ENCODE assay signal across 10 cellular contexts in genomic region chr7:8443871-8444756, GRCh38. TPM values are rescaled to one million over a fixed set of nuclear protein-coding genes. Genes with fewer than 3 reads are reported as not detected.
DNase-seq lines count a peak whose midpoint lies in the region; ATAC-seq, FAIRE-seq and TF ChIP-seq lines count a peak whose summit lies in the region.
"Had no signal": no experiment of that assay in that cellular context is flagged by ENCODE, and none has a peak within 500 bp of the region (broad histone marks: within the 10 kb centered on the region; RNA-seq: fewer than 3 reads in every experiment).

No MANE protein-coding gene starts in this region.

- POLR2A ChIA-PET in activated naive CD8-positive, alpha-beta T cell treated with anti-CD3 and anti-CD28 coated beads, Interleukin-2, amount 10 ng/mL, durations not matched to agents 7 days and 5 days (lab: Charles Lee), result no interaction called here

- peaks cover 62% of the 10 kb centered on the region for H3K27me3 Mint-ChIP-seq in activated naive CD8-positive, alpha-beta T cell treated with anti-CD3 and anti-CD28 coated beads, Interleukin-2, amount 10 ng/mL, durations not matched to agents 7 days and 5 days
- peaks cover 92% of the 10 kb centered on the region for H3K27me3 Mint-ChIP-seq in type B pancreatic cell

- H3K4me1 ChIP-seq in cardiac muscle cell (ENCODE audit: low read depth), result peaks cover 7% of the 10 kb centered on the region
- H3K4me1 ChIP-seq in kidney (ENCODE audit: control insufficient read depth in 1 of 2, insufficient read depth in 1 of 2, low read depth in 1 of 2, low read length in 2 of 2), result peaks cover 4 to 7% of the 10 kb centered on the region in 2 donors

- peaks cover 7% of the 10 kb centered on the region for H3K9me3 Mint-ChIP-seq in activated naive CD8-positive, alpha-beta T cell treated with anti-CD3 and anti-CD28 coated beads, Interleukin-2, amount 10 ng/mL, durations not matched to agents 7 days and 5 days
- H3K9me3 Mint-ChIP-seq in type B pancreatic cell, result no peaks in the 10 kb centered on the region
- H3K9me3 Mint-ChIP-seq: CD4-positive, alpha-beta T cell had no signal

- intact Hi-C loops in Right ventricle myocardium superior (cut with DNase I) (no loop called here), kidney (cut with DNase I) (no loop called here)

- DNase-seq in cardiac muscle cell (ENCODE audit: low read depth in 1 of 2, low spot score in 1 of 2) (peak in 1 of 2 donors; percentile 69), Right ventricle myocardium superior (no peak), kidney (peak; percentile 52), type B pancreatic cell (ENCODE audit: extremely low spot score, unreplicated experiment) (no peak), HT-29 (ENCODE audit: low spot score) (no peak), SIG-M5 (lab: John Stamatoyannopoulos, UW) (no peak)
- DNase-seq in activated naive CD8-positive, alpha-beta T cell treated with anti-CD3 and anti-CD28 coated beads, Interleukin-2, amount 10 ng/mL, durations not matched to agents 7 days and 5 days, result no peak
- DNase-seq: CD4-positive, alpha-beta T cell; foreskin melanocyte had no signal

- no peak for FAIRE-seq in kidney (lab: Jason Lieb, UNC)

- H3K9me3 ChIP-seq in cardiac muscle cell (ENCODE audit: low read depth) (no peaks in the 10 kb centered on the region), kidney (ENCODE audit: control insufficient read depth in 1 of 2, low read length in 2 of 2) (no peaks in the 10 kb centered on the region)

- H3K4me3 ChIP-seq in cardiac muscle cell (peak overlapping the region; percentile 33), kidney (ENCODE audit: low read length in 2 of 2) (peak overlapping the region in 1 of 2 donors; percentile 36)

- H3K36me3 ChIP-seq in cardiac muscle cell, result no peaks in the 10 kb centered on the region
- no peaks in the 10 kb centered on the region for H3K36me3 ChIP-seq in kidney (ENCODE audit: control insufficient read depth in 1 of 2, insufficient read depth in 2 of 2, low read length in 2 of 2)

- ATAC-seq in Right ventricle myocardium superior (ENCODE audit: poor library complexity), result no peak
- ATAC-seq in activated naive CD8-positive, alpha-beta T cell treated with anti-CD3 and anti-CD28 coated beads, Interleukin-2, amount 10 ng/mL, durations not matched to agents 7 days and 5 days (ENCODE audit: low read depth), result no peak
- no peak for ATAC-seq in HG03139 (IDR thresholded peaks at IDR 0.05; ENCODE audit: unreplicated experiment)

- TF ChIP-seq CTCF in cardiac muscle cell (IDR thresholded peaks at IDR 0.05; ENCODE audit: low read depth, low read length) (no peak), kidney (IDR thresholded peaks at IDR 0.05; ENCODE audit: borderline replicate concordance, extremely low read depth, insufficient read depth) (no peak), type B pancreatic cell (conservative IDR thresholded peaks at IDR 0.05) (peak; percentile 66)

- H3K27ac Mint-ChIP-seq in activated naive CD8-positive, alpha-beta T cell treated with anti-CD3 and anti-CD28 coated beads, Interleukin-2, amount 10 ng/mL, durations not matched to agents 7 days and 5 days, result peak overlapping the region; percentile 83
- H3K27ac Mint-ChIP-seq in type B pancreatic cell, result peak overlapping the region; percentile 43
- H3K27ac Mint-ChIP-seq: CD4-positive, alpha-beta T cell had no signal

- H3K27ac ChIP-seq in cardiac muscle cell, result no peak overlapping the region
- H3K27ac ChIP-seq in kidney (ENCODE audit: low read depth in 2 of 2, low read length in 2 of 2), result no peak overlapping the region

- H3K27me3 ChIP-seq in cardiac muscle cell, result peaks cover 71% of the 10 kb centered on the region

- H3K36me3 Mint-ChIP-seq in activated naive CD8-positive, alpha-beta T cell treated with anti-CD3 and anti-CD28 coated beads, Interleukin-2, amount 10 ng/mL, durations not matched to agents 7 days and 5 days, result peaks cover 3% of the 10 kb centered on the region
- no peaks in the 10 kb centered on the region for H3K36me3 Mint-ChIP-seq in type B pancreatic cell

- peak overlapping the region; percentile 49 for H3K4me3 Mint-ChIP-seq in activated naive CD8-positive, alpha-beta T cell treated with anti-CD3 and anti-CD28 coated beads, Interleukin-2, amount 10 ng/mL, durations not matched to agents 7 days and 5 days
- H3K4me3 Mint-ChIP-seq in type B pancreatic cell, result peak overlapping the region; percentile 88
- H3K4me3 Mint-ChIP-seq: CD4-positive, alpha-beta T cell had no signal

- H3K4me1 Mint-ChIP-seq in activated naive CD8-positive, alpha-beta T cell treated with anti-CD3 and anti-CD28 coated beads, Interleukin-2, amount 10 ng/mL, durations not matched to agents 7 days and 5 days, result peaks cover 7% of the 10 kb centered on the region
- H3K4me1 Mint-ChIP-seq in type B pancreatic cell (ENCODE audit: unreplicated experiment), result peaks cover 19% of the 10 kb centered on the region

- no peak overlapping the region for H3K9ac ChIP-seq in kidney (ENCODE audit: low read length in 2 of 2)

RNA-seq across cellular contexts. Expression of gene NXPH1, which starts 10.7 kb away (rescaled TPM):
- 0.95 and 2.2 TPM in 2 replicates for total RNA-seq in cardiac muscle cell
- 0.76 and 1.7 TPM in 2 replicates for polyA plus RNA-seq in cardiac muscle cell
- total RNA-seq in Right ventricle myocardium superior, result not detected
- not detected for total RNA-seq in activated naive CD8-positive, alpha-beta T cell treated with anti-CD3 and anti-CD28 coated beads, Interleukin-2, amount 10 ng/mL, durations not matched to agents 7 days and 5 days
- total RNA-seq in kidney, result not detected
- polyA plus RNA-seq in kidney (ENCODE audit: insufficient read depth, low read depth, low replicate concordance), result not detected
- total RNA-seq in type B pancreatic cell (ENCODE audit: low replicate concordance), result 0.29 and 0.33 TPM in 2 replicates
- not detected in 2 replicates for total RNA-seq in HT-29 (2014; rRNA removed; shearing (Covaris generic))
- total RNA-seq: CD4-positive, alpha-beta T cell had no signal
